In genomic region chr15:80455668-80456442, GRCh38 we compare ENCODE assay signal across 8 cellular contexts. TPM values are rescaled to one million over a fixed set of nuclear protein-coding genes. Genes with fewer than 3 reads are reported as not detected.
DNase-seq lines count a peak whose midpoint lies in the region; ATAC-seq, FAIRE-seq and TF ChIP-seq lines count a peak whose summit lies in the region.

No MANE protein-coding gene starts in this region.

- peaks cover 22% of the 10 kb centered on the region for H3K36me3 Mint-ChIP-seq in neural crest cell (ENCODE audit: low read depth)

- no peak for TF ChIP-seq POLR2A in suprapubic skin (IDR thresholded peaks at IDR 0.05)

- H3K27ac Mint-ChIP-seq in neural crest cell (ENCODE audit: unreplicated experiment), result no peak overlapping the region

- peaks cover 5% of the 10 kb centered on the region for H3K9me3 Mint-ChIP-seq in neural crest cell

- H3K4me3 ChIP-seq in GM06990 (replicated peaks; ENCODE audit: low read depth, low read length), result no peak overlapping the region
- H3K4me3 ChIP-seq in suprapubic skin, result no peak overlapping the region

- no peak for ATAC-seq in HG03565 (IDR thresholded peaks at IDR 0.05; ENCODE audit: unreplicated experiment)

- H3K27ac ChIP-seq in suprapubic skin, result no peak overlapping the region

- DNase-seq in GM06990 (ENCODE audit: extremely low read depth, insufficient read length), result no peak
- peak; percentile 74 for DNase-seq in HTR-8/SVneo (ENCODE audit: insufficient read length, low spot score)
- peak; percentile 70 for DNase-seq in OCI-M1 (lab: John Stamatoyannopoulos, UW)
- peak; percentile 40 for DNase-seq in activated T-cell treated with anti-CD3 and anti-CD28 coated beads, Interleukin-2, amount 50 U/mL, for 1 hour
- peak; percentile 87 for DNase-seq in fibroblast of gingiva (ENCODE audit: low read depth)
- DNase-seq in neural crest cell (ENCODE audit: low read depth, low spot score), result peak; percentile 57
- no peak for DNase-seq in suprapubic skin (ENCODE audit: low spot score in 2 of 2)

- no peak for TF ChIP-seq EP300 in suprapubic skin (IDR thresholded peaks at IDR 0.05)

- H3K27me3 Mint-ChIP-seq in neural crest cell (ENCODE audit: low read depth), result no peaks in the 10 kb centered on the region

- WGBS in suprapubic skin, result 22% methylated on average over 17 of the region's 17 CpGs

- no peaks in the 10 kb centered on the region for H3K9me3 ChIP-seq in suprapubic skin

- no peaks in the 10 kb centered on the region for H3K36me3 ChIP-seq in GM06990 (ENCODE audit: control insufficient read depth, insufficient read depth, low read length)
- no peaks in the 10 kb centered on the region for H3K36me3 ChIP-seq in suprapubic skin

- H3K27me3 ChIP-seq in GM06990 (replicated peaks; ENCODE audit: control insufficient read depth, insufficient read depth, low read length) (no peaks in the 10 kb centered on the region; the same call in 1 of the 2 replicates), suprapubic skin (no peaks in the 10 kb centered on the region)

- TF ChIP-seq CTCF in GM06990 (IDR thresholded peaks at IDR 0.05; ENCODE audit: insufficient read depth, low read length, poor library complexity, severe bottlenecking) (peak; percentile 92), neural crest cell (conservative IDR thresholded peaks at IDR 0.05) (peak; percentile 98), suprapubic skin (IDR thresholded peaks at IDR 0.05) (peak; percentile 82 to 87)

- H3K4me1 Mint-ChIP-seq in neural crest cell, result peaks cover 51% of the 10 kb centered on the region

- H3K4me3 Mint-ChIP-seq in neural crest cell, result no peak overlapping the region

- H3K4me1 ChIP-seq in suprapubic skin, result peaks cover 7% of the 10 kb centered on the region

- FAIRE-seq in HTR-8/SVneo (lab: Jason Lieb, UNC), result peak; percentile 95

RNA-seq across cellular contexts. Expression of gene ARNT2, which starts 51.7 kb away (rescaled TPM):
- total RNA-seq in neural crest cell (57.1 and 58.3 TPM in 2 replicates), suprapubic skin (1 to 10 TPM; 1.8 to 5.1 (median 3.6) TPM)

Comparison
In these comparisons a context has a peak if more than half of its experiments do, and no peak if none do; other contexts are left out.
1. DNase-seq: peak in HTR-8/SVneo (single experiment), OCI-M1 (single experiment), activated T-cell treated with anti-CD3 and anti-CD28 coated beads, Interleukin-2, amount 50 U/mL, for 1 hour (single experiment), fibroblast of gingiva (single experiment) and neural crest cell (single experiment); none in GM06990 (single experiment) and suprapubic skin (0 of 2).
2. Peak in every context shown above with its lines, with median percentiles within 50 percentile points of each other: CTCF ChIP-seq.